ENCODE assay signal across 22 cellular contexts in genomic region chr14:101797785-101798342, GRCh38.
"Had no signal": no experiment of that assay in that cellular context is flagged by ENCODE, and none has a peak within 500 bp of the region (broad histone marks: within the 10 kb centered on the region; RNA-seq: fewer than 3 reads in every experiment).

No MANE protein-coding gene starts in this region.

- H3K27ac Mint-ChIP-seq: activated CD4-positive, alpha-beta T cell treated with anti-CD3 and anti-CD28 coated beads, Interleukin-2, amount 10 ng/mL, durations not matched to agents 7 days and 5 days; activated CD8-positive, alpha-beta T cell treated with anti-CD3 and anti-CD28 coated beads, Interleukin-2, amount 10 ng/mL, durations not matched to agents 7 days and 5 days; activated naive CD8-positive, alpha-beta T cell treated with anti-CD3 and anti-CD28 coated beads, Interleukin-2, amount 50 U/mL, for 24 hours; activated T-helper 1 cell treated with anti-CD3 and anti-CD28 coated beads, Interleukin-12 subunit alpha, Interleukin-12 subunit beta, Interleukin-2, Interleukin-4 antibody, amounts not matched to agents 30 ng/mL and 10 ng/mL and 1 ng/mL, durations not matched to agents 14 hours and 24 hours and 36 hours; brain; neural progenitor cell; stimulated activated naive CD8-positive, alpha-beta T cell treated with anti-CD3 and anti-CD28 coated beads, Interleukin-15, Interleukin-2, amounts not matched to agents 100 ng/mL and 50 ng/mL, for 24 hours had no signal

- DNase-seq: activated CD4-positive, alpha-beta T cell treated with anti-CD3 and anti-CD28 coated beads, Interleukin-2, amount 10 ng/mL, durations not matched to agents 7 days and 5 days; activated CD8-positive, alpha-beta T cell treated with anti-CD3 and anti-CD28 coated beads, Interleukin-2, amount 10 ng/mL, durations not matched to agents 7 days and 5 days; activated gamma-delta T cell; activated naive CD4-positive, alpha-beta T cell treated with anti-CD3 and anti-CD28 coated beads, Interleukin-2, amount 50 U/mL, for 16 hours; activated naive CD8-positive, alpha-beta T cell treated with anti-CD3 and anti-CD28 coated beads, Interleukin-2, amount 50 U/mL, for 24 hours; aorta; caudate nucleus; dermis blood vessel endothelial cell; effector memory CD4-positive, alpha-beta T cell; foreskin melanocyte; naive thymus-derived CD8-positive, alpha-beta T cell; posterior cingulate gyrus; retina; stimulated activated CD4-positive, alpha-beta T cell treated with anti-CD3 and anti-CD28 coated beads, Interleukin-12 subunit alpha, Interleukin-12 subunit beta, amount 100 ng/mL, for 4 hours; stimulated activated CD4-positive, alpha-beta T cell treated with anti-CD3 and anti-CD28 coated beads, Interleukin-4, amount 100 ng/mL, for 4 hours; T-helper 2 cell; tibial artery had no signal

- ATAC-seq: activated CD8-positive, alpha-beta T cell treated with anti-CD3 and anti-CD28 coated beads, Interleukin-2, amount 10 ng/mL, durations not matched to agents 7 days and 5 days; activated naive CD8-positive, alpha-beta T cell treated with anti-CD3 and anti-CD28 coated beads, Interleukin-2, amount 50 U/mL, for 24 hours; naive thymus-derived CD8-positive, alpha-beta T cell had no signal

- H3K4me3 Mint-ChIP-seq: activated CD4-positive, alpha-beta T cell treated with anti-CD3 and anti-CD28 coated beads, Interleukin-2, amount 10 ng/mL, durations not matched to agents 7 days and 5 days; activated CD8-positive, alpha-beta T cell treated with anti-CD3 and anti-CD28 coated beads, Interleukin-2, amount 10 ng/mL, durations not matched to agents 7 days and 5 days; activated naive CD8-positive, alpha-beta T cell treated with anti-CD3 and anti-CD28 coated beads, Interleukin-2, amount 50 U/mL, for 24 hours; activated T-helper 1 cell treated with anti-CD3 and anti-CD28 coated beads, Interleukin-12 subunit alpha, Interleukin-12 subunit beta, Interleukin-2, Interleukin-4 antibody, amounts not matched to agents 30 ng/mL and 10 ng/mL and 1 ng/mL, durations not matched to agents 14 hours and 24 hours and 36 hours; brain; naive thymus-derived CD8-positive, alpha-beta T cell; neural progenitor cell; stimulated activated naive CD8-positive, alpha-beta T cell treated with anti-CD3 and anti-CD28 coated beads, Interleukin-15, Interleukin-2, amounts not matched to agents 100 ng/mL and 50 ng/mL, for 24 hours had no signal

- H3K4me3 ChIP-seq: lung, neural progenitor cell, tibial artery had no signal

- H3K9ac ChIP-seq: neural progenitor cell had no signal

- H3K36me3 ChIP-seq: neural progenitor cell had no signal

- H3K27ac ChIP-seq: neural progenitor cell, tibial artery had no signal

- H3K27me3 Mint-ChIP-seq: activated CD4-positive, alpha-beta T cell treated with anti-CD3 and anti-CD28 coated beads, Interleukin-2, amount 10 ng/mL, durations not matched to agents 7 days and 5 days; activated naive CD8-positive, alpha-beta T cell treated with anti-CD3 and anti-CD28 coated beads, Interleukin-2, amount 50 U/mL, for 24 hours; brain; naive thymus-derived CD8-positive, alpha-beta T cell; stimulated activated naive CD8-positive, alpha-beta T cell treated with anti-CD3 and anti-CD28 coated beads, Interleukin-15, Interleukin-2, amounts not matched to agents 100 ng/mL and 50 ng/mL, for 24 hours had no signal

- H3K9me3 Mint-ChIP-seq: neural progenitor cell had no signal

- H3K4me1 ChIP-seq: neural progenitor cell, tibial artery had no signal

- H3K27me3 ChIP-seq: neural progenitor cell, tibial artery had no signal
